Comparison of ENCODE assay signal across 23 cellular contexts in genomic region chr7:92563345-92563744, GRCh38. TPM values are rescaled to one million over a fixed set of nuclear protein-coding genes. Genes with fewer than 3 reads are reported as not detected.
DNase-seq lines count a peak whose midpoint lies in the region; ATAC-seq and TF ChIP-seq lines count a peak whose summit lies in the region.
"Had no signal": no experiment of that assay in that cellular context is flagged by ENCODE, and none has a peak within 500 bp of the region (broad histone marks: within the 10 kb centered on the region; RNA-seq: fewer than 3 reads in every experiment).

No MANE protein-coding gene starts in this region.

- no peaks in the 10 kb centered on the region for H3K9me3 ChIP-seq in mesodermal cell (ENCODE audit: control insufficient read depth, low read length)
- H3K9me3 ChIP-seq: body of pancreas, gastroesophageal sphincter, right atrium auricular region, thyroid gland had no signal

- H3K36me3 Mint-ChIP-seq in stimulated activated naive CD8-positive, alpha-beta T cell treated with anti-CD3 and anti-CD28 coated beads, Interleukin-15, Interleukin-2, amounts not matched to agents 100 ng/mL and 50 ng/mL, for 24 hours (ENCODE audit: low read depth), result peaks cover 50% of the 10 kb centered on the region

- DNase-seq in stimulated activated naive CD8-positive, alpha-beta T cell treated with anti-CD3 and anti-CD28 coated beads, Interleukin-15, Interleukin-2, amounts not matched to agents 100 U/mL and 50 U/mL, for 24 hours, result no peak
- DNase-seq in GM10248 (ENCODE audit: extremely low spot score) (no peak), cortex of kidney (lab: John Stamatoyannopoulos, UW) (no peak), dedifferentiated amniotic fluid mesenchymal stem cell (ENCODE audit: extremely low spot score) (no peak), NCI-H2029 treated with DMSO at 0.1 percent for 48 hours (lab: John Stamatoyannopoulos, UW) (no peak)
- DNase-seq: activated gamma-delta T cell treated with Interleukin-2 at 50 U/mL for 16 hours; body of pancreas; DMS79 treated with DMSO at 0.1 percent for 48 hours; KG1; left cardiac atrium; MV-4-11; NCI-H2029; nucleus accumbens; stimulated activated CD4-positive, alpha-beta T cell treated with anti-CD3 and anti-CD28 coated beads, Interleukin-12 subunit alpha, Interleukin-12 subunit beta, amount 100 ng/mL, for 4 hours; T-helper 9 cell; thyroid gland had no signal

- POLR2A ChIA-PET in GM10248 (lab: Yijun Ruan, JAX), result interaction anchor here (0.6 to 1.0 kb wide), 2 partner anchors 600 to 692 kb away, joined by 3 to 7 read pairs; no protein-coding TSS in a partner anchor

- CTCF ChIA-PET in GM10248 (lab: Yijun Ruan, JAX), result interaction anchor here (1.1 to 3.3 kb wide), 7 partner anchors 8 to 27 kb away, joined by 3 to 16 read pairs (median 4); no protein-coding TSS in a partner anchor

- H3K27ac ChIP-seq in angular gyrus (ENCODE audit: low read depth, low read length), result peak overlapping the region; percentile 32
- peak overlapping the region; percentile 74 for H3K27ac ChIP-seq in mesodermal cell (ENCODE audit: low read depth, low read length, severe bottlenecking)
- H3K27ac ChIP-seq: body of pancreas, coronary artery, epithelial cell of prostate, gastroesophageal sphincter, right atrium auricular region, thyroid gland had no signal

- H3K9me3 Mint-ChIP-seq in stimulated activated naive CD8-positive, alpha-beta T cell treated with anti-CD3 and anti-CD28 coated beads, Interleukin-15, Interleukin-2, amounts not matched to agents 100 ng/mL and 50 ng/mL, for 24 hours, result no peaks in the 10 kb centered on the region

- H3K27ac Mint-ChIP-seq in stimulated activated naive CD8-positive, alpha-beta T cell treated with anti-CD3 and anti-CD28 coated beads, Interleukin-15, Interleukin-2, amounts not matched to agents 100 ng/mL and 50 ng/mL, for 24 hours, result peak overlapping the region; percentile 54

- no peak overlapping the region for H3K4me3 Mint-ChIP-seq in stimulated activated naive CD8-positive, alpha-beta T cell treated with anti-CD3 and anti-CD28 coated beads, Interleukin-15, Interleukin-2, amounts not matched to agents 100 ng/mL and 50 ng/mL, for 24 hours

- H3K4me3 ChIP-seq in mesodermal cell (ENCODE audit: extremely low read depth, insufficient read depth, low read length, poor library complexity, severe bottlenecking), result no peak overlapping the region
- H3K4me3 ChIP-seq: body of pancreas, coronary artery, gastroesophageal sphincter, right atrium auricular region, thyroid gland had no signal

- WGBS in mesodermal cell (ENCODE audit: insufficient coverage in 2 of 2), 2 experiments, result 71 to 100% methylated on average over 2 of the region's 2 CpGs

- peaks cover 16% of the 10 kb centered on the region for H3K4me1 ChIP-seq in mesodermal cell (ENCODE audit: control insufficient read depth, insufficient read depth, low read length, poor library complexity, severe bottlenecking)
- H3K4me1 ChIP-seq: body of pancreas, gastroesophageal sphincter, thyroid gland had no signal

- H3K27me3 Mint-ChIP-seq in stimulated activated naive CD8-positive, alpha-beta T cell treated with anti-CD3 and anti-CD28 coated beads, Interleukin-15, Interleukin-2, amounts not matched to agents 100 ng/mL and 50 ng/mL, for 24 hours, result no peaks in the 10 kb centered on the region

- peaks cover 44% of the 10 kb centered on the region for H3K36me3 ChIP-seq in mesodermal cell (ENCODE audit: control insufficient read depth, insufficient read depth, low read length)

- no peak for TF ChIP-seq CTCF in GM10248 (IDR thresholded peaks at IDR 0.05; ENCODE audit: control extremely low read depth, extremely low read depth, low read depth, missing control alignments)

- no peaks in the 10 kb centered on the region for H3K4me1 Mint-ChIP-seq in stimulated activated naive CD8-positive, alpha-beta T cell treated with anti-CD3 and anti-CD28 coated beads, Interleukin-15, Interleukin-2, amounts not matched to agents 100 ng/mL and 50 ng/mL, for 24 hours (ENCODE audit: low read depth)

- no peak for ATAC-seq in stimulated activated naive CD8-positive, alpha-beta T cell treated with anti-CD3 and anti-CD28 coated beads, Interleukin-15, Interleukin-2, amounts not matched to agents 100 U/mL and 50 U/mL, for 24 hours
- ATAC-seq: body of pancreas, gastroesophageal sphincter, left cardiac atrium had no signal

RNA-seq across cellular contexts. Expression of gene FAM133B, which starts 26.8 kb away (rescaled TPM):
- polyA plus RNA-seq in mesodermal cell (2013, experiment 1 of 2), result 20.7 TPM
- 22.6 TPM for polyA plus RNA-seq in mesodermal cell (2013, experiment 2 of 2)

RNA-seq across cellular contexts. Expression of gene RBM48, which starts 34.8 kb away (rescaled TPM):
- polyA plus RNA-seq in mesodermal cell (2013, experiment 1 of 2), result 12.2 TPM
- 10.9 TPM for polyA plus RNA-seq in mesodermal cell (2013, experiment 2 of 2)

RNA-seq across cellular contexts. Expression of gene PEX1, which starts 35.0 kb away (rescaled TPM):
- polyA plus RNA-seq in mesodermal cell (2013, experiment 1 of 2), result 16.8 TPM
- polyA plus RNA-seq in mesodermal cell (2013, experiment 2 of 2), result 19.0 TPM
